Comparison of ENCODE assay signal across 15 cellular contexts in the genomic region with DNA sequence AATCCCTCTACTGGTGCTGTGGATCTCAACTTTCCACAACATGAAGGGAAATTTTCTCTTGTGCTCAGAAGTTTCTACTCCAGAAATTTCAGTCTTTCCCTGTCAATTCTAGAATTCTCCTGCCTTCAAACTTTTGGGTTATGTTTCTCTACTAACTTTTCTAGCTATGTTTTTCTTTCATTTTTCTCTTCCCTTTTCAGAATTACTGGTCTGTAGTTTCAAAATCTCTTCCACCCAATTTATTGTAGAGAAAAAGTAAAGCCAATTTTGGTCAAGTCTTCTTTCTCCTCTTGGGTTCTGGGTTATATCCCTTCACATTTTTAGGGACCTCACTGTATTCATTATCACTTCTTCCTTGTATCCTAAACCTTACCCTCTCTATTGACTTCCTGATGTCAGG. TPM values are rescaled to one million over a fixed set of nuclear protein-coding genes. Genes with fewer than 3 reads are reported as not detected.
DNase-seq lines count a peak whose midpoint lies in the region; ATAC-seq and TF ChIP-seq lines count a peak whose summit lies in the region.
"Had no signal": no experiment of that assay in that cellular context is flagged by ENCODE, and none has a peak within 500 bp of the region (broad histone marks: within the 10 kb centered on the region; RNA-seq: fewer than 3 reads in every experiment).

No MANE protein-coding gene starts in this region.

- peaks cover 36% of the 10 kb centered on the region for H3K4me1 ChIP-seq in OCI-LY3 (ENCODE audit: low read length)
- no peaks in the 10 kb centered on the region for H3K4me1 ChIP-seq in PC-9 (replicated peaks; ENCODE audit: insufficient read depth)

- no peaks in the 10 kb centered on the region for H4K20me1 ChIP-seq in OCI-LY3 (ENCODE audit: insufficient read depth, low read length)
- no peaks in the 10 kb centered on the region for H4K20me1 ChIP-seq in PC-9 (ENCODE audit: insufficient read depth)

- no peak for TF ChIP-seq CTCF in OCI-LY3 (IDR thresholded peaks at IDR 0.05; ENCODE audit: low read depth, low read length)
- no peak for TF ChIP-seq CTCF in PC-9 (conservative IDR thresholded peaks at IDR 0.05)

- H3K27me3 ChIP-seq in OCI-LY3 (ENCODE audit: low read depth, low read length) (peaks cover 19% of the 10 kb centered on the region), PC-9 (ENCODE audit: insufficient read depth, low read depth) (no peaks in the 10 kb centered on the region)

- CTCF ChIA-PET in PC-9 (lab: Charles Lee) = no interaction called here

- POLR2A ChIA-PET in PC-9 (lab: Charles Lee; ENCODE audit: unreplicated experiment) = no interaction called here

- H3K27ac ChIP-seq in OCI-LY3 (ENCODE audit: low read length) (peak overlapping the region; percentile 10; the same call in 1 of the 2 replicates), PC-9 (no peak overlapping the region)
- H3K27ac ChIP-seq: GM23248 had no signal

- H3F3A ChIP-seq in PC-9 (ENCODE audit: insufficient read depth, low read depth) = no peaks in the 10 kb centered on the region

- H3K4me3 ChIP-seq in OCI-LY3 (ENCODE audit: low read length) = peak overlapping the region; percentile 25
- H3K4me3 ChIP-seq in PC-9 = no peak overlapping the region
- H3K4me3 ChIP-seq: GM23248 had no signal

- H3K4me2 ChIP-seq in OCI-LY3 (ENCODE audit: low read length) = peak overlapping the region; percentile 53
- no peak overlapping the region for H3K4me2 ChIP-seq in PC-9

- no peaks in the 10 kb centered on the region; the same call in 1 of the 2 replicates for H3K9me2 ChIP-seq in PC-9 (ENCODE audit: insufficient read depth)

- DNase-seq in SHP77 (lab: John Stamatoyannopoulos, UW) (no peak), NCI-H2107 treated with DMSO at 0.1 percent for 48 hours (lab: John Stamatoyannopoulos, UW; ENCODE audit: unreplicated experiment) (no peak), PC-9 (no peak)
- DNase-seq: C1 segment of cervical spinal cord; CD4-positive, alpha-beta T cell; DMS79; EL; GM23248; KG1 had no signal

- H3K9ac ChIP-seq in OCI-LY3 (ENCODE audit: low read length) = no peak overlapping the region
- H3K9ac ChIP-seq: GM23248 had no signal

- H3K36me3 ChIP-seq in OCI-LY3 (replicated peaks; ENCODE audit: low read depth, low read length) (no peaks in the 10 kb centered on the region), PC-9 (ENCODE audit: low read depth) (no peaks in the 10 kb centered on the region)

- ATAC-seq in GM18867 (IDR thresholded peaks at IDR 0.05; ENCODE audit: unreplicated experiment) (peak; percentile 70), HG02852 (IDR thresholded peaks at IDR 0.05; ENCODE audit: unreplicated experiment) (peak; percentile 61), GM18858 (IDR thresholded peaks at IDR 0.05; ENCODE audit: unreplicated experiment) (no peak)
- ATAC-seq: HCT116 had no signal

- no peaks in the 10 kb centered on the region for H3K9me3 ChIP-seq in OCI-LY3 (ENCODE audit: insufficient read depth, low read length)
- H3K9me3 ChIP-seq in PC-9 (ENCODE audit: insufficient read depth, low read depth) = no peaks in the 10 kb centered on the region

- intact Hi-C loops in PC-9 (cut with micrococcal nuclease; ENCODE audit: unreplicated experiment) = no loop called here

- no peaks in the 10 kb centered on the region for H3K79me2 ChIP-seq in OCI-LY3 (ENCODE audit: low read length)
- no peaks in the 10 kb centered on the region for H3K79me2 ChIP-seq in PC-9 (ENCODE audit: low read depth)

- H2AFZ ChIP-seq in OCI-LY3 (ENCODE audit: low read depth, low read length) = no peak overlapping the region
- no peak overlapping the region for H2AFZ ChIP-seq in PC-9
- H2AFZ ChIP-seq: GM23248 had no signal

- no TSS peak for BruUV-seq in PC-9 (replicated peaks; lab: Mats Ljungman, UMichigan)

RNA-seq across cellular contexts. Expression of a gene that starts 18.9 kb away (rescaled TPM):
- 0.37 and 0.45 TPM in 2 replicates for total RNA-seq in PC-9 (2021)
- total RNA-seq: B cell; CD4-positive, alpha-beta T cell had no signal
